In the genomic region with DNA sequence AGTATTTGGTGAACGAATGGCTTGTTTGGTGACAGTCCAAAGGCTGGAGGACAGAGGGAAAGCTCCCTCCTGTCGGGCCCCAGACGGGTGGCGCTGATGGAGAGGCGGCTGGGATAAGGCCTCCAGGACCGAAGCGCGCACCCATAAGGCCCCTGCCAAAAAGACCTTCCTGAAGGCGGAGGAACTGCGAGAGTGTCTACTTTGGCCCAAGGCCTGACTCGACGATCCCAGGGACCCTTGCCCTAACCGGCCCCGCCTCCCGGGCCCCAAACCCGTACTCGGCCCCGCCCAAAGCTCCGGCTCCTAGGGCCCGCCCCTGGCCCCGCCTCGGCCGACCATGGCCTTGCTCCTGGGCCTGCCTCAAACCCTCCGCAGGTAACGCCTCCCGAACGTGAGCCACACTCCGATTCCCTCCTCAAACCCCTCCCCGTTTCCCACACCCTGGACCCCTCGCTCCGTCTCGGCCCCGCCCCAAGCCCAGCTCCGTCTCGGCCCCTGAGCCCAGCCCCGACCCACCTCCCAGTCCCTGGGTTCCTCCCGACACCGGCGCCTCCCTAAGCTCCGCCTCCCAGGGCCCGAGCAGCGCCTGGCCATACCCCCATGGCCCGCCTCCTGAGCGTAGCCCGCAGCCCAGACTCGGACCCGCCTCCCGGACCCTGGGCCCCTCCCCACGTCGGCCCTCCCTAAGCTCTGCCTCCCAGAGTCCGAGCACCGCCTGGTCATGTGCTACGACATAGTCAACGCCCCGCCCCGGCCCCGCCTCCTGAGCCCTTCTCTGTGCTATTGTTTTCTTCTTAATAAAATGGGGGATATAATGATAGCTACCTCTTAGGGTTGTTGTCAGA, we compare ENCODE assay signal across 8 cellular contexts.
DNase-seq lines count a peak whose midpoint lies in the region; ATAC-seq and TF ChIP-seq lines count a peak whose summit lies in the region.

No MANE protein-coding gene starts in this region.

- peak overlapping the region; percentile 19 for H2BK120ac ChIP-seq in mesenchymal stem cell (ENCODE audit: low read depth, low read length)

- H4K8ac ChIP-seq in mesenchymal stem cell (ENCODE audit: low read length): peak overlapping the region; percentile 13

- DNase-seq in AG09319 (ENCODE audit: extremely low read depth, low read depth): peak; percentile 55
- peak; percentile 71 for DNase-seq in GM19240 (ENCODE audit: insufficient read length, low spot score)
- DNase-seq in NCI-H748 treated with DMSO at 0.1 percent for 48 hours (lab: John Stamatoyannopoulos, UW): peak; percentile 74
- DNase-seq in activated CD8-positive, alpha-beta memory T cell treated with anti-CD3 and anti-CD28 coated beads, Interleukin-2, amount 10 ng/mL, durations not matched to agents 7 days and 5 days: peak; percentile 93
- DNase-seq in mesenchymal stem cell: peak; percentile 48
- peak; percentile 73 to 88 (median 84) for DNase-seq in stimulated activated CD4-positive, alpha-beta T cell treated with anti-CD3 and anti-CD28 coated beads, TNF-alpha, amount 100 ng/mL, for 48 hours (ENCODE audit: low read depth in 3 of 3)

- H2BK12ac ChIP-seq in mesenchymal stem cell (ENCODE audit: low read length in 2 of 2): no peak overlapping the region

- H3K27me3 Mint-ChIP-seq in activated CD8-positive, alpha-beta memory T cell treated with anti-CD3 and anti-CD28 coated beads, Interleukin-2, amount 10 ng/mL, durations not matched to agents 7 days and 5 days: peaks cover 7% of the 10 kb centered on the region

- peak overlapping the region; percentile 75 for H3K27ac Mint-ChIP-seq in activated CD8-positive, alpha-beta memory T cell treated with anti-CD3 and anti-CD28 coated beads, Interleukin-2, amount 10 ng/mL, durations not matched to agents 7 days and 5 days

- no peaks in the 10 kb centered on the region for H3K4me1 ChIP-seq in endocrine pancreas (ENCODE audit: control insufficient read depth, insufficient read depth, low read length)
- H3K4me1 ChIP-seq in mesenchymal stem cell (ENCODE audit: control insufficient read depth, insufficient read depth, low read depth, low read length): no peaks in the 10 kb centered on the region

- H3K27ac ChIP-seq in mesenchymal stem cell (ENCODE audit: low read length, poor library complexity, severe bottlenecking): no peak overlapping the region

- H3K4me2 ChIP-seq in mesenchymal stem cell (ENCODE audit: low read length, poor library complexity, severe bottlenecking): peak overlapping the region; percentile 50

- no peaks in the 10 kb centered on the region for H3K9me3 Mint-ChIP-seq in activated CD8-positive, alpha-beta memory T cell treated with anti-CD3 and anti-CD28 coated beads, Interleukin-2, amount 10 ng/mL, durations not matched to agents 7 days and 5 days (ENCODE audit: low read depth)

- H3K36me3 ChIP-seq in endocrine pancreas (ENCODE audit: control insufficient read depth, insufficient read depth, low read length): no peaks in the 10 kb centered on the region
- H3K36me3 ChIP-seq in mesenchymal stem cell (ENCODE audit: control insufficient read depth in 1 of 2, insufficient read depth in 2 of 2, low read depth in 1 of 2, low read length in 2 of 2): no peaks in the 10 kb centered on the region

- H3K18ac ChIP-seq in mesenchymal stem cell (ENCODE audit: low read depth in 1 of 2, low read length in 2 of 2): no peak overlapping the region

- H2BK5ac ChIP-seq in mesenchymal stem cell (ENCODE audit: low read depth, low read length, poor library complexity, severe bottlenecking): no peak overlapping the region

- no peaks in the 10 kb centered on the region for H3K36me3 Mint-ChIP-seq in activated CD8-positive, alpha-beta memory T cell treated with anti-CD3 and anti-CD28 coated beads, Interleukin-2, amount 10 ng/mL, durations not matched to agents 7 days and 5 days

- no peaks in the 10 kb centered on the region for H3K9me3 ChIP-seq in endocrine pancreas (ENCODE audit: control insufficient read depth, low read length)
- no peaks in the 10 kb centered on the region for H3K9me3 ChIP-seq in mesenchymal stem cell (ENCODE audit: control insufficient read depth, low read length)

- no peak overlapping the region for H3K4ac ChIP-seq in mesenchymal stem cell (ENCODE audit: low read depth in 1 of 2, low read length in 2 of 2)

- peak overlapping the region; percentile 72 for H3K4me3 Mint-ChIP-seq in activated CD8-positive, alpha-beta memory T cell treated with anti-CD3 and anti-CD28 coated beads, Interleukin-2, amount 10 ng/mL, durations not matched to agents 7 days and 5 days

- no peak overlapping the region for H2AFZ ChIP-seq in mesenchymal stem cell (ENCODE audit: low read depth, low read length)

- H3K14ac ChIP-seq in mesenchymal stem cell (ENCODE audit: low read length in 2 of 2): no peak overlapping the region

- H3K4me1 Mint-ChIP-seq in activated CD8-positive, alpha-beta memory T cell treated with anti-CD3 and anti-CD28 coated beads, Interleukin-2, amount 10 ng/mL, durations not matched to agents 7 days and 5 days: peaks cover 17% of the 10 kb centered on the region

- H2AK5ac ChIP-seq in mesenchymal stem cell (ENCODE audit: low read length, severe bottlenecking): no peak overlapping the region

- TF ChIP-seq CTCF in AG09319 (IDR thresholded peaks at IDR 0.05; ENCODE audit: low read depth, low read length): no peak

- H3K9ac ChIP-seq in endocrine pancreas (ENCODE audit: control insufficient read depth, insufficient read depth, low read length) (peak overlapping the region; percentile 38), mesenchymal stem cell (ENCODE audit: low read length) (peak overlapping the region; percentile 85)

- CTCF ChIA-PET in activated CD8-positive, alpha-beta memory T cell treated with anti-CD3 and anti-CD28 coated beads, Interleukin-2, amount 10 ng/mL, durations not matched to agents 7 days and 5 days (lab: Charles Lee): interaction anchor here (0.8 to 2.3 kb wide), 4 partner anchors 12 to 324 kb away, joined by 3 to 12 read pairs (median 4); no protein-coding TSS in a partner anchor

- H4K91ac ChIP-seq in mesenchymal stem cell (ENCODE audit: low read length): no peak overlapping the region

- H3K79me1 ChIP-seq in mesenchymal stem cell (replicated peaks; ENCODE audit: low read length, poor library complexity, severe bottlenecking): no peaks in the 10 kb centered on the region

- H3K27me3 ChIP-seq in endocrine pancreas (ENCODE audit: control insufficient read depth, insufficient read depth, low read length): no peaks in the 10 kb centered on the region
- no peaks in the 10 kb centered on the region for H3K27me3 ChIP-seq in mesenchymal stem cell (ENCODE audit: control insufficient read depth in 1 of 2, insufficient read depth in 1 of 2, low read length in 2 of 2)

- H3K23ac ChIP-seq in mesenchymal stem cell (ENCODE audit: low read length in 2 of 2): no peak overlapping the region

- H2BK15ac ChIP-seq in mesenchymal stem cell (ENCODE audit: low read depth, poor library complexity, severe bottlenecking): peak overlapping the region; percentile 28

- WGBS in mesenchymal stem cell: 5% methylated on average over 56 of the region's 57 CpGs

- ATAC-seq in HG03442 (IDR thresholded peaks at IDR 0.05; ENCODE audit: unreplicated experiment): peak; percentile 100
- ATAC-seq in activated CD8-positive, alpha-beta memory T cell treated with anti-CD3 and anti-CD28 coated beads, Interleukin-2, amount 10 ng/mL, durations not matched to agents 7 days and 5 days: peak; percentile 100

- H3K4me3 ChIP-seq in endocrine pancreas (ENCODE audit: control insufficient read depth, insufficient read depth, low read length) (peak overlapping the region; percentile 52), mesenchymal stem cell (ENCODE audit: insufficient read depth in 1 of 2, low read depth in 1 of 2, low read length in 2 of 2) (peak overlapping the region; percentile 56 to 79)
